1 cellular context compared by ENCODE assay signal in the genomic region with DNA sequence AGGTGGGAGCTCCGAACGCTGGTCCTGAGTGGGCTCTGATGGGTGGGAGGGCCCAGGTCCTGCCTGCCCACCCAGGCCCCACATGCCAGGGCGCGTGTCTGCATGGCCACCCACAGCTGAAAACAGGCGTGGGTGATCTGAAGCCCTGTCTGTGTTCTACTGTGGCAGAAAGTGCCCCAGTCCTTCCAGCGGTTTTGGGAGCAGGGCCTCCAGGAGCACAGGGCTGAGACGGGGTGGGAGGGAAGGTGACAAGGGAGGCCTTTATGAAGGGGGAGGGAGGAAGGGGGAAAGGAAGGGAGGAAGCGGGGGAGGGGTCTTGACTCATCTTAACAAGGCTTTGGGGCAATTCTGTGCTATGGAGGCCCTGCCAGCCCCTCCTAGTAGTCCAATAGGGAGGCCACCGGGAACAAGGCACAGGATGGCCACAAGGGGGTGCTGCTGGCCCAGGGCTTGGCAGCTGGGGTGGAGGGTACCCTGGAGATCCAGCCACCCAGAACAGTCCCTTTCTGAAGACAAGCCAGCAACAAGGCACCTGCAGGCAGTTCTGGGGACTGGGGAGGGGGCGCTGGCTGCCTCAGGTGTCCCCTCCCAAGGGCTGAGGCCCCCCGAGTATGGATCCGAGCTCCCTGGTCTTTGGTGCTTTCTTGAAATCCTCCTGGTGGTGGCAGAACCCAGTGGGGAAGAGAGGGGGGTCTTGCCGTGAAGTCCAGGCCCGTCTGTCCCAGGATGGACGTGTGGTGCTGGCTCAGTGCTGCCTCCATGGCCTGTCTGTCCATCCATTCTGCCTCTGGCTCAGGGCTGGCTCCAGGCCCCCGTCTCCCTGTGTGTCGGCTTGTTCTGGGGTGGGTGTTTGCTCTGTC.
TF ChIP-seq lines count a peak whose summit lies in the region.

No MANE protein-coding gene starts in this region.

TF ChIP-seq in HCT116, 20 proteins besides CTCF, POLR2A, EP300 and RAD21 (continued from another document):
- TF ChIP-seq, protein P1, sequence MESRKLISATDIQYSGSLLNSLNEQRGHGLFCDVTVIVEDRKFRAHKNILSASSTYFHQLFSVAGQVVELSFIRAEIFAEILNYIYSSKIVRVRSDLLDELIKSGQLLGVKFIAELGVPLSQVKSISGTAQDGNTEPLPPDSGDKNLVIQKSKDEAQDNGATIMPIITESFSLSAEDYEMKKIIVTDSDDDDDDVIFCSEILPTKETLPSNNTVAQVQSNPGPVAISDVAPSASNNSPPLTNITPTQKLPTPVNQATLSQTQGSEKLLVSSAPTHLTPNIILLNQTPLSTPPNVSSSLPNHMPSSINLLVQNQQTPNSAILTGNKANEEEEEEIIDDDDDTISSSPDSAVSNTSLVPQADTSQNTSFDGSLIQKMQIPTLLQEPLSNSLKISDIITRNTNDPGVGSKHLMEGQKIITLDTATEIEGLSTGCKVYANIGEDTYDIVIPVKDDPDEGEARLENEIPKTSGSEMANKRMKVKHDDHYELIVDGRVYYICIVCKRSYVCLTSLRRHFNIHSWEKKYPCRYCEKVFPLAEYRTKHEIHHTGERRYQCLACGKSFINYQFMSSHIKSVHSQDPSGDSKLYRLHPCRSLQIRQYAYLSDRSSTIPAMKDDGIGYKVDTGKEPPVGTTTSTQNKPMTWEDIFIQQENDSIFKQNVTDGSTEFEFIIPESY (IDR thresholded peaks at IDR 0.05; ENCODE audit: extremely low read depth, insufficient replicate concordance, low read length): no peak
- TF ChIP-seq, protein P2, sequence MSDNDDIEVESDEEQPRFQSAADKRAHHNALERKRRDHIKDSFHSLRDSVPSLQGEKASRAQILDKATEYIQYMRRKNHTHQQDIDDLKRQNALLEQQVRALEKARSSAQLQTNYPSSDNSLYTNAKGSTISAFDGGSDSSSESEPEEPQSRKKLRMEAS (IDR thresholded peaks at IDR 0.05): no peak
- no peak for TF ChIP-seq CEBPB (IDR thresholded peaks at IDR 0.05; ENCODE audit: low read depth)
- TF ChIP-seq FOSL1 (IDR thresholded peaks at IDR 0.05; ENCODE audit: low read depth): no peak
- no peak for TF ChIP-seq SIN3A (IDR thresholded peaks at IDR 0.05; ENCODE audit: low read depth)
- TF ChIP-seq SP1 (IDR thresholded peaks at IDR 0.05; ENCODE audit: low read depth): no peak
- TF ChIP-seq EGR1 (IDR thresholded peaks at IDR 0.05; ENCODE audit: low read depth): no peak
- TF ChIP-seq POLR2AphosphoS5 (IDR thresholded peaks at IDR 0.05; ENCODE audit: low read depth, low read length): no peak
- no peak for TF ChIP-seq SRF (IDR thresholded peaks at IDR 0.05; ENCODE audit: low read depth)
- TF ChIP-seq EZH2phosphoT487 (IDR thresholded peaks at IDR 0.05; ENCODE audit: borderline replicate concordance): no peak
- no peak for TF ChIP-seq JUND (IDR thresholded peaks at IDR 0.05)
- no peak for TF ChIP-seq ZFX (IDR thresholded peaks at IDR 0.05)
- TF ChIP-seq YY1 (IDR thresholded peaks at IDR 0.05; ENCODE audit: extremely low read depth, insufficient replicate concordance, low read depth, low read length): no peak
- TF ChIP-seq CBX3 (IDR thresholded peaks at IDR 0.05; ENCODE audit: low read depth): no peak
- no peak for TF ChIP-seq ZNF274 (IDR thresholded peaks at IDR 0.05; ENCODE audit: low read depth, low read length)
- TF ChIP-seq TCF7L2 (IDR thresholded peaks at IDR 0.05; ENCODE audit: borderline replicate concordance, extremely low read depth, insufficient read depth, insufficient read length): no peak
TF ChIP-seq in HCT116: peak in this region for 0.
